21 cellular contexts compared by ENCODE assay signal in genomic region chr4:182756161-182756690, GRCh38.
DNase-seq lines count a peak whose midpoint lies in the region; ATAC-seq, FAIRE-seq and TF ChIP-seq lines count a peak whose summit lies in the region.
"Had no signal": no experiment of that assay in that cellular context is flagged by ENCODE, and none has a peak within 500 bp of the region (broad histone marks: within the 10 kb centered on the region; RNA-seq: fewer than 3 reads in every experiment).

No MANE protein-coding gene starts in this region.

- WGBS in IMR-90 (ENCODE audit: extremely low coverage in 2 of 2, insufficient read length in 1 of 2), 2 experiments = 93% methylated on average over 2 of the region's 6 CpGs; no CpG with 5 or more reads in 1 of the 2 experiments
- WGBS in testis, 2 donors = 84 to 90% methylated on average over 6 of the region's 6 CpGs
- WGBS in esophagus muscularis mucosa = 96% methylated on average over 6 of the region's 6 CpGs

- H3K27ac ChIP-seq in GM23338 (ENCODE audit: low read depth) (peak overlapping the region; percentile 16; the same call in 1 of the 2 replicates), IMR-90 (ENCODE audit: insufficient read depth, low read length) (no peak overlapping the region), astrocyte (ENCODE audit: low read depth, low read length) (peak overlapping the region; percentile 3), testis (no peak overlapping the region), esophagus muscularis mucosa (replicated peaks in 1 of 4) (no peak overlapping the region)
- H3K27ac ChIP-seq: BLaER1 treated with 17β-estradiol and CSF1 and Interleukin-3, amounts not matched to agents 10 nM and 100 nM had no signal

- H4K5ac ChIP-seq in IMR-90 (ENCODE audit: low read depth, low read length) = no peak overlapping the region

- H3K9me3 ChIP-seq in IMR-90 (ENCODE audit: control insufficient read depth, insufficient read depth, low read length) (no peaks in the 10 kb centered on the region), astrocyte (ENCODE audit: insufficient read depth, low read depth, low read length) (no peaks in the 10 kb centered on the region), testis (no peaks in the 10 kb centered on the region), esophagus muscularis mucosa (no peaks in the 10 kb centered on the region)

- H3K27me3 Mint-ChIP-seq in GM23338 (ENCODE audit: insufficient read depth, low read depth, poor library complexity) (no peaks in the 10 kb centered on the region), astrocyte (ENCODE audit: low read depth, unreplicated experiment) (no peaks in the 10 kb centered on the region)
- H3K27me3 Mint-ChIP-seq: B cell had no signal

- H3K9me3 Mint-ChIP-seq in GM23338 (no peaks in the 10 kb centered on the region), astrocyte (ENCODE audit: unreplicated experiment) (no peaks in the 10 kb centered on the region)

- TF ChIP-seq RAD21 in IMR-90 (IDR thresholded peaks at IDR 0.05; ENCODE audit: low read length) = no peak

- POLR2A ChIA-PET in IMR-90 (lab: Charles Lee; ENCODE audit: unreplicated experiment) = no interaction called here

- ATAC-seq in GM23338 = no peak
- ATAC-seq in IMR-90 (ENCODE audit: low read depth) = no peak
- ATAC-seq in HG02885 (IDR thresholded peaks at IDR 0.05; ENCODE audit: poor library complexity, unreplicated experiment) = no peak
- ATAC-seq: CD8-positive, alpha-beta T cell; GM12878 had no signal

- H3K27ac Mint-ChIP-seq in GM23338 (no peak overlapping the region), astrocyte (ENCODE audit: unreplicated experiment) (no peak overlapping the region)
- H3K27ac Mint-ChIP-seq: B cell; CD8-positive, alpha-beta T cell; IgD-negative memory B cell had no signal

- H2AK5ac ChIP-seq in IMR-90 (ENCODE audit: low read depth, low read length) = 0 out of 2 replicates have a peak overlapping the region, but pooled peaks have one; percentile 13

- H3K56ac ChIP-seq in IMR-90 (ENCODE audit: extremely low read depth, insufficient read depth, low read length) = no peak overlapping the region

- peaks cover 0 to 5% of the 10 kb centered on the region in 2 experiments; a peak in 3 of 4 replicates for H3K79me1 ChIP-seq in IMR-90 (ENCODE audit: low read depth in 1 of 2, low read length in 2 of 2)

- no peak overlapping the region for H2BK15ac ChIP-seq in IMR-90 (ENCODE audit: low read depth, low read length)

- no peak overlapping the region for H3K23ac ChIP-seq in IMR-90 (ENCODE audit: low read depth, low read length)

- H3K4ac ChIP-seq in IMR-90 (ENCODE audit: low read depth, low read length) = no peak overlapping the region

- H2BK120ac ChIP-seq in IMR-90 (ENCODE audit: low read depth, low read length) = no peak overlapping the region; the same call in 1 of the 2 replicates

- dilution Hi-C loops in IMR-90 (cut with HindIII; ENCODE audit: low sequenced_read_pairs, unreplicated experiment) = no loop called here

- FAIRE-seq in astrocyte (lab: Jason Lieb, UNC) = no peak
- FAIRE-seq: GM12878, H54, HTR-8/SVneo had no signal

- no peak overlapping the region for H4K8ac ChIP-seq in IMR-90 (ENCODE audit: low read depth in 2 of 2, low read length in 2 of 2)

- DNase-seq in GM23338 (ENCODE audit: low spot score) (no peak), IMR-90 (no peak), astrocyte (ENCODE audit: low read depth) (no peak), epithelial cell of esophagus (ENCODE audit: low read depth) (peak; percentile 39), testis (no peak), NCI-H1092 (lab: John Stamatoyannopoulos, UW) (no peak), esophagus muscularis mucosa (ENCODE audit: extremely low spot score) (no peak)
- DNase-seq: Calu3; CD8-positive, alpha-beta T cell; DMS 273 treated with DMSO at 0.1 percent for 48 hours; DMS53; DND-41; EL; HCEC 1CT had no signal

- H4K91ac ChIP-seq in IMR-90 (ENCODE audit: insufficient read depth, low read depth, low read length) = no peak overlapping the region

- no peaks in the 10 kb centered on the region for H3K79me2 ChIP-seq in GM23338 (replicated peaks; ENCODE audit: insufficient read depth)
- H3K79me2 ChIP-seq in astrocyte (ENCODE audit: insufficient read depth, low read length) = peaks cover 8% of the 10 kb centered on the region

- H3K36me3 Mint-ChIP-seq in GM23338 (ENCODE audit: low read depth) (peaks cover 24% of the 10 kb centered on the region), astrocyte (ENCODE audit: low read depth, unreplicated experiment) (peaks cover 20% of the 10 kb centered on the region)
- H3K36me3 Mint-ChIP-seq: CD8-positive, alpha-beta T cell; IgD-negative memory B cell had no signal

- H2AK9ac ChIP-seq in IMR-90 (replicated peaks; ENCODE audit: low read depth, low read length, poor library complexity) = no peak overlapping the region

- H3K4me1 ChIP-seq in GM23338 (ENCODE audit: insufficient read depth) = peaks cover 17% of the 10 kb centered on the region
- H3K4me1 ChIP-seq in IMR-90 (ENCODE audit: control insufficient read depth, insufficient read depth, low read length) = no peaks in the 10 kb centered on the region
- peaks cover 16% of the 10 kb centered on the region for H3K4me1 ChIP-seq in astrocyte (ENCODE audit: insufficient read depth, low read length)
- H3K4me1 ChIP-seq in testis = no peaks in the 10 kb centered on the region
- no peaks in the 10 kb centered on the region for H3K4me1 ChIP-seq in esophagus muscularis mucosa

- TF ChIP-seq CTCF in GM23338 (conservative IDR thresholded peaks at IDR 0.05; ENCODE audit: low read depth in 2 of 2) (no peak), IMR-90 (conservative IDR thresholded peaks at IDR 0.05; ENCODE audit: low read depth, low read length) (no peak), astrocyte (IDR thresholded peaks at IDR 0.05; ENCODE audit: insufficient read depth, low read depth, low read length) (no peak), epithelial cell of esophagus (IDR thresholded peaks at IDR 0.05; ENCODE audit: insufficient read depth, low read depth, low read length, missing control alignments) (no peak), testis (IDR thresholded peaks at IDR 0.05) (no peak), esophagus muscularis mucosa (IDR thresholded peaks at IDR 0.05) (no peak)

- no peak overlapping the region for H2BK5ac ChIP-seq in IMR-90 (ENCODE audit: low read depth, low read length, poor library complexity, severe bottlenecking)

- no peaks in the 10 kb centered on the region for H3K9me2 ChIP-seq in GM23338 (ENCODE audit: insufficient read depth)

- H3K4me1 Mint-ChIP-seq in GM23338 = peaks cover 11% of the 10 kb centered on the region
- H3K4me1 Mint-ChIP-seq in astrocyte (ENCODE audit: low read depth, unreplicated experiment) = peaks cover 13% of the 10 kb centered on the region
- H3K4me1 Mint-ChIP-seq: B cell, IgD-negative memory B cell had no signal

- no peak overlapping the region for H3K4me2 ChIP-seq in GM23338
- H3K4me2 ChIP-seq in IMR-90 (ENCODE audit: low read depth, low read length) = no peak overlapping the region
- peak overlapping the region; percentile 9 for H3K4me2 ChIP-seq in astrocyte (ENCODE audit: low read length)
- H3K4me2 ChIP-seq: BLaER1 treated with 17β-estradiol and CSF1 and Interleukin-3, amounts not matched to agents 10 nM and 100 nM had no signal

- TF ChIP-seq POLR2A in IMR-90 (IDR thresholded peaks at IDR 0.05; ENCODE audit: low read depth, low read length) (no peak), testis (IDR thresholded peaks at IDR 0.05) (no peak), esophagus muscularis mucosa (IDR thresholded peaks at IDR 0.05; ENCODE audit: low read depth) (no peak)

- H3K4me3 ChIP-seq in GM23338 (no peak overlapping the region), IMR-90 (ENCODE audit: insufficient read depth, low read depth, low read length) (no peak overlapping the region), astrocyte (ENCODE audit: insufficient read depth, low read depth, low read length) (no peak overlapping the region), epithelial cell of esophagus (ENCODE audit: low read length) (no peak overlapping the region), testis (no peak overlapping the region), esophagus muscularis mucosa (no peak overlapping the region)
- H3K4me3 ChIP-seq: BLaER1 treated with 17β-estradiol and CSF1 and Interleukin-3, amounts not matched to agents 10 nM and 100 nM; GM12878 had no signal

- CTCF ChIA-PET in IMR-90 (lab: Yijun Ruan, JAX) = interaction anchor here (0.6 kb wide), 2 partner anchors 158 to 548 kb away, joined by 3 to 5 read pairs; no protein-coding TSS in a partner anchor

- in situ Hi-C loops in IMR-90 (cut with MboI; ENCODE audit: low sequenced_read_pairs) = no loop called here

- H2AFZ ChIP-seq in GM23338 (no peak overlapping the region), IMR-90 (replicated peaks; ENCODE audit: low read length, poor library complexity) (no peak overlapping the region), astrocyte (ENCODE audit: low read depth, low read length) (no peak overlapping the region)

- H3K27me3 ChIP-seq in GM23338 (ENCODE audit: insufficient read depth) (no peaks in the 10 kb centered on the region), IMR-90 (ENCODE audit: control insufficient read depth, insufficient read depth, low read length) (no peaks in the 10 kb centered on the region), astrocyte (ENCODE audit: insufficient read depth, low read length) (no peaks in the 10 kb centered on the region), testis (no peaks in the 10 kb centered on the region), esophagus muscularis mucosa (no peaks in the 10 kb centered on the region)
- H3K27me3 ChIP-seq: BLaER1 treated with 17β-estradiol and CSF1 and Interleukin-3, amounts not matched to agents 10 nM and 100 nM had no signal

- H2BK20ac ChIP-seq in IMR-90 (ENCODE audit: low read depth, low read length) = 0 out of 2 replicates have a peak overlapping the region, but pooled peaks have one; percentile 8

- BruUV-seq in IMR-90 (replicated peaks; lab: Mats Ljungman, UMichigan) = no TSS peak

- no peak overlapping the region for H3K18ac ChIP-seq in IMR-90 (ENCODE audit: low read depth, low read length)

- TF ChIP-seq EP300 in esophagus muscularis mucosa (IDR thresholded peaks at IDR 0.05) = no peak

- no peaks in the 10 kb centered on the region for H3F3A ChIP-seq in GM23338 (replicated peaks; ENCODE audit: low read depth)

- H3K4me3 Mint-ChIP-seq in GM23338 = no peak overlapping the region
- H3K4me3 Mint-ChIP-seq in astrocyte (ENCODE audit: unreplicated experiment) = no peak overlapping the region
- H3K4me3 Mint-ChIP-seq: B cell; CD8-positive, alpha-beta T cell; IgD-negative memory B cell had no signal

- intact Hi-C loops in IMR-90 (cut with micrococcal nuclease) = no loop called here
- intact Hi-C loops in testis (cut with DNase I; ENCODE audit: low total_unique reads) = no loop called here
- intact Hi-C loops in esophagus muscularis mucosa (cut with DNase I) = no loop called here

- 0 out of 2 replicates have a peak overlapping the region, but pooled peaks have one; percentile 29 for H3K14ac ChIP-seq in IMR-90 (replicated peaks; ENCODE audit: low read depth, low read length)

- H3K36me3 ChIP-seq in GM23338 (ENCODE audit: insufficient read depth) (peaks cover 11% of the 10 kb centered on the region; the same call in 1 of the 2 replicates), IMR-90 (ENCODE audit: control insufficient read depth, insufficient read depth, low read length) (peaks cover 6% of the 10 kb centered on the region), astrocyte (ENCODE audit: insufficient read depth, low read length) (peaks cover 12% of the 10 kb centered on the region), testis (ENCODE audit: low read depth, missing control alignments) (no peaks in the 10 kb centered on the region), esophagus muscularis mucosa (peaks cover 0 to 24% (median 4%) of the 10 kb centered on the region in 4 donors)

- H4K20me1 ChIP-seq in GM23338 (replicated peaks; ENCODE audit: insufficient read depth) (no peaks in the 10 kb centered on the region), IMR-90 (ENCODE audit: insufficient read depth, low read length) (no peaks in the 10 kb centered on the region), astrocyte (ENCODE audit: insufficient read depth, low read length) (no peaks in the 10 kb centered on the region)
- H4K20me1 ChIP-seq: BLaER1 treated with 17β-estradiol and CSF1 and Interleukin-3, amounts not matched to agents 10 nM and 100 nM had no signal

- H3K9me1 ChIP-seq in IMR-90 (ENCODE audit: insufficient read depth, low read length) = 0 out of 2 replicates have a peak, but pooled peaks cover 3% of the 10 kb centered on the region

- H3K9ac ChIP-seq in IMR-90 (ENCODE audit: low read depth, low read length) = no peak overlapping the region
- H3K9ac ChIP-seq in astrocyte (ENCODE audit: low read length) = no peak overlapping the region
- H3K9ac ChIP-seq: BLaER1 treated with 17β-estradiol and CSF1 and Interleukin-3, amounts not matched to agents 10 nM and 100 nM had no signal

Comparison
In these comparisons a context has a peak if more than half of its experiments do, and no peak if none do; other contexts are left out.
1. H3K27ac ChIP-seq: peak in GM23338 (single experiment) and astrocyte (single experiment); none in IMR-90 (single experiment), testis (0 of 2) and esophagus muscularis mucosa (0 of 4).